12 cellular contexts compared by ENCODE assay signal in the genomic region with DNA sequence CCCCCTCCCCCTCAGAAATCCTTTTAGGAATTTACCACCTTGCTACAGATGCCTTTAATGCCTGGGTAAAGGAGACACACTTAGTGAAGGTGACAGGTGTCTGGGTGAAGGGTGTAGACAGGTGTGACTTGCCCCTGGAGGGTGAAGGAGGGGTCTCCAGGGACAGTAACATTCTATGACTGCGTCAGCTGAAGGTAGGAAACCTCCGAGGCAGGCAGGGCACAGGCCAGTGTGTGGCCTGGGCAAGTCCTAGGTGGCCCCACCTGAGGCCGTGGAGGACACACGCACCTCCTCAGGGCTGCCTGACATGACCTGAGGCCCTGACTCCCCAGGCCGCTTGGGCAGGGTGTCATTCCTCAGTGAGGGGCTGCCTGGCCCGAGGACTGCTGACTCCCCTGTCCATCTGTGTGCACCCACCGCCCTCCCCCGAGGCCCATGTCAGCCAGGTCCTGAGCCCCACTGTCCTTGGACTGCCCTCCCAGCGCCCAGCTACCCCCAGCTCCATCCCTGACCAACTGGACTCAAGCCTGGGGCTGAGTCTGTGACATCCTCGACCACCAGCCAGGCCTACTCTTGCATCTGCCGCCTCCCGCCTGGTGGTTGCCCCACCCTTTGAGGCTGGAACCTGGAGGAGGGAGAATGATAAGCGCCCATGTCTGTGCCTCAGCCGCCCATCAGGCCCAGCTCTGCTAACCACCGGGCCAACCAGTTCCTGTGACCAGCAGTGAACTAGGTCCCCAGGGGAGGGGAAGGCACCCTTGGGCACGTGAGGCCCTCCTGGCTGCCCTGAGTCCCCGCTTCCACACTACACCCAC. TPM values are rescaled to one million over a fixed set of nuclear protein-coding genes. Genes with fewer than 3 reads are reported as not detected.
DNase-seq lines count a peak whose midpoint lies in the region; FAIRE-seq and TF ChIP-seq lines count a peak whose summit lies in the region.
"Had no signal": no experiment of that assay in that cellular context is flagged by ENCODE, and none has a peak within 500 bp of the region (broad histone marks: within the 10 kb centered on the region; RNA-seq: fewer than 3 reads in every experiment).

No MANE protein-coding gene starts in this region.

- TF ChIP-seq EP300 in sigmoid colon (IDR thresholded peaks at IDR 0.05): no peak

- H3K36me3 ChIP-seq in left ventricle myocardium inferior (peaks cover 36% of the 10 kb centered on the region), sigmoid colon (peaks cover 7 to 44% (median 33%) of the 10 kb centered on the region in 4 donors)

- peak; percentile 47 for DNase-seq in NCI-H1436 (lab: John Stamatoyannopoulos, UW)
- DNase-seq in NCI-H1436 treated with DMSO at 0.1 percent for 48 hours (lab: John Stamatoyannopoulos, UW): no peak
- peak; percentile 77 for DNase-seq in RPMI8226
- DNase-seq in left ventricle myocardium inferior: peak; percentile 13
- peak; percentile 66 for DNase-seq in sigmoid colon
- DNase-seq in HuH-7 (ENCODE audit: low spot score): no peak
- no peak for DNase-seq in GM19239 (ENCODE audit: insufficient read length, low spot score)
- DNase-seq in occipital lobe (lab: John Stamatoyannopoulos, UW): no peak
- DNase-seq: activated naive CD4-positive, alpha-beta T cell; heart right ventricle; NCI-H1092 treated with DMSO at 0.1 percent for 48 hours had no signal

- TF ChIP-seq POLR2A in sigmoid colon (IDR thresholded peaks at IDR 0.05): no peak

- WGBS in sigmoid colon, 2 donors: 83 to 86% methylated on average over 17 of the region's 17 CpGs

- peaks cover 16% of the 10 kb centered on the region for H3K4me1 ChIP-seq in left ventricle myocardium inferior
- H3K4me1 ChIP-seq in sigmoid colon: peaks cover 0 to 10% (median 3%) of the 10 kb centered on the region in 4 donors

- H3K27me3 ChIP-seq in left ventricle myocardium inferior (ENCODE audit: low read depth) (no peaks in the 10 kb centered on the region), sigmoid colon (no peaks in the 10 kb centered on the region)
- H3K27me3 ChIP-seq: heart right ventricle had no signal

- H3K27ac ChIP-seq in left ventricle myocardium inferior (replicated peaks) (no peak overlapping the region), sigmoid colon (no peak overlapping the region)
- H3K27ac ChIP-seq: 22Rv1 had no signal

- H3K4me3 ChIP-seq in left ventricle myocardium inferior (no peak overlapping the region), sigmoid colon (no peak overlapping the region)
- H3K4me3 ChIP-seq: heart right ventricle had no signal

- no peak for FAIRE-seq in GM19239 (lab: Jason Lieb, UNC)

- no peak for TF ChIP-seq CTCF in left ventricle myocardium inferior (IDR thresholded peaks at IDR 0.05; ENCODE audit: borderline replicate concordance)
- TF ChIP-seq CTCF in sigmoid colon (IDR thresholded peaks at IDR 0.05): no peak

- H3K9me3 ChIP-seq in left ventricle myocardium inferior (replicated peaks) (no peaks in the 10 kb centered on the region), sigmoid colon (no peaks in the 10 kb centered on the region)
- H3K9me3 ChIP-seq: heart right ventricle had no signal

- intact Hi-C loops in left ventricle myocardium inferior (cut with micrococcal nuclease): no loop called here
- intact Hi-C loops in sigmoid colon (cut with DNase I): loop anchor here (5.0 kb wide), 1 partner anchor 38 kb away; no protein-coding TSS in a partner anchor

RNA-seq across cellular contexts. Expression of gene CARD19, which starts 18.4 kb away (rescaled TPM):
- total RNA-seq in left ventricle myocardium inferior (35.8 TPM), sigmoid colon (10 to 100 TPM; 51.2 to 88.4 (median 85.0) TPM), occipital lobe (15.3 TPM)
- 10 to 100 TPM; 56.8 to 87.2 (median 66.1) TPM for polyA plus RNA-seq in sigmoid colon

RNA-seq across cellular contexts. Expression of gene NINJ1, which starts 19.7 kb away (rescaled TPM):
- 53.7 TPM for total RNA-seq in left ventricle myocardium inferior
- total RNA-seq in sigmoid colon: 100 to 1,000 TPM in 1 of 4 donors, 10 to 100 TPM in 3; 56.5 to 116 (median 69.6) TPM
- 10 to 100 TPM; 28.9 to 58.7 (median 53.5) TPM for polyA plus RNA-seq in sigmoid colon
- 7.5 TPM for total RNA-seq in occipital lobe

RNA-seq across cellular contexts. Expression of gene SUSD3, which starts 55.9 kb away (rescaled TPM):
- 0.60 TPM for total RNA-seq in left ventricle myocardium inferior
- total RNA-seq in sigmoid colon: 1 to 10 TPM; 1.9 to 7.2 (median 4.7) TPM
- polyA plus RNA-seq in sigmoid colon: 10 to 100 TPM in 1 of 3 donors, under 1 TPM in 1, not detected in 1; 0.92 to 15.2 TPM
- total RNA-seq in occipital lobe: 1.6 TPM

Comparison
In these comparisons a context has a peak if more than half of its experiments do, and no peak if none do; other contexts are left out.
1. DNase-seq: peak in NCI-H1436 (single experiment), RPMI8226 (single experiment), left ventricle myocardium inferior (single experiment) and sigmoid colon (single experiment); none in NCI-H1436 treated with DMSO at 0.1 percent for 48 hours (single experiment), HuH-7 (single experiment), GM19239 (single experiment) and occipital lobe (single experiment).